ENCODE assay signal across 8 cellular contexts in the genomic region with DNA sequence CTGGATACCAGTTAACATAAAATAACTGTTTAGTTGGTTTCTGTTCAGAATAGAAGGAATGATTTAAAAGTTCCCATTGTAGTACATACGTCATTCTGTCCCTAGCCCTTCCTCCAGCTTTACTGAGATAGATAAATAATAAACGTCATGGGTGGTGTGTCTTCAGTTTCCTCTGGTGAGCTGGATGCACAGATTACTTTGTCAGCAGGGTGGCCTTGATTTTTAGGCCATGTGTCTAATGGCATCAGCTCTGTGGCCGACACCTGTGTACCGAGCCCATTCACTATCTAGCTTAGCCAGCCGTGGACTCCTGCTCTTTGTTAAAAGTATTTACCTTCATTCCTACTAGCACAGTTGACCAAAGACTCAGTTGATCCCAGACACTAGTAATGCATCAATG. TPM values are rescaled to one million over a fixed set of nuclear protein-coding genes. Genes with fewer than 3 reads are reported as not detected.
DNase-seq lines count a peak whose midpoint lies in the region; ATAC-seq and TF ChIP-seq lines count a peak whose summit lies in the region.
"Not testable (repeated sequence)": the region's sequence is repeated elsewhere in the genome, so short reads cannot be mapped to it uniquely, and the experiment has no call there.

No MANE protein-coding gene starts in this region.

- WGBS in stomach, 5 donors = 18 to 39% (median 31%) methylated on average over 5 of the region's 5 CpGs

- H3K9me3 ChIP-seq in OCI-LY3 (ENCODE audit: insufficient read depth, low read length); adipocyte (ENCODE audit: control insufficient read depth, low read length); stomach: not testable (repeated sequence)

- H3K27ac ChIP-seq in OCI-LY3 (ENCODE audit: low read length) (peak overlapping the region; percentile 35; the same call in 1 of the 2 replicates), foreskin keratinocyte (peak overlapping the region; percentile 80), stomach (peak overlapping the region; percentile 57 to 76 (median 68))

- peak; percentile 28 for DNase-seq in AG09319 (ENCODE audit: extremely low read depth, low read depth)
- peak; percentile 17 for DNase-seq in GM04503 (ENCODE audit: low read depth)
- peak; percentile 59 for DNase-seq in adipocyte (ENCODE audit: low read depth)
- peak; percentile 3 for DNase-seq in dermis blood vessel endothelial cell
- DNase-seq in foreskin keratinocyte = not testable (repeated sequence)
- peak; percentile 25 for DNase-seq in stomach

- H3K4me2 ChIP-seq in OCI-LY3 (ENCODE audit: low read length) = peak overlapping the region; percentile 41

- not testable (repeated sequence) for H3K9me3 Mint-ChIP-seq in nephron

- not testable (repeated sequence) for H3K36me3 Mint-ChIP-seq in nephron (ENCODE audit: low read depth)

- not testable (repeated sequence) for H4K20me1 ChIP-seq in OCI-LY3 (ENCODE audit: insufficient read depth, low read length)

- not testable (repeated sequence) for TF ChIP-seq POLR2A in stomach (IDR thresholded peaks at IDR 0.05)

- not testable (repeated sequence) for H2AFZ ChIP-seq in OCI-LY3 (ENCODE audit: low read depth, low read length)

- not testable (repeated sequence) for H3K9ac ChIP-seq in OCI-LY3 (ENCODE audit: low read length); adipocyte (ENCODE audit: low read length)

- not testable (repeated sequence) for TF ChIP-seq EP300 in stomach (IDR thresholded peaks at IDR 0.05)

- intact Hi-C loops in stomach (cut with DNase I; ENCODE audit: low total_unique reads) = not testable (repeated sequence)

- not testable (repeated sequence) for H3K4me1 Mint-ChIP-seq in nephron

- H3K79me2 ChIP-seq in OCI-LY3 (ENCODE audit: low read length) = not testable (repeated sequence)

- not testable (repeated sequence) for ATAC-seq in foreskin keratinocyte

- H3K4me3 ChIP-seq in OCI-LY3 (ENCODE audit: low read length); adipocyte (ENCODE audit: low read length); stomach: not testable (repeated sequence)

- not testable (repeated sequence) for H3K4me3 Mint-ChIP-seq in nephron

- not testable (repeated sequence) for TF ChIP-seq CTCF in AG09319 (IDR thresholded peaks at IDR 0.05; ENCODE audit: low read depth, low read length); OCI-LY3 (IDR thresholded peaks at IDR 0.05; ENCODE audit: low read depth, low read length); foreskin keratinocyte (conservative IDR thresholded peaks at IDR 0.05); nephron (IDR thresholded peaks at IDR 0.05; ENCODE audit: unreplicated experiment in 3 of 3); stomach (IDR thresholded peaks at IDR 0.05)

- not testable (repeated sequence) for H3K4me1 ChIP-seq in OCI-LY3 (ENCODE audit: low read length); adipocyte (ENCODE audit: control insufficient read depth, insufficient read depth, low read length); foreskin keratinocyte; stomach

- H3K27ac Mint-ChIP-seq in nephron = peak overlapping the region; percentile 76 to 83 (median 77)

- not testable (repeated sequence) for H3K27me3 Mint-ChIP-seq in nephron (ENCODE audit: low read depth)

- H3K36me3 ChIP-seq in OCI-LY3 (replicated peaks; ENCODE audit: low read depth, low read length); adipocyte (ENCODE audit: control insufficient read depth, insufficient read depth, low read length, severe bottlenecking); stomach: not testable (repeated sequence)

- H3K27me3 ChIP-seq in OCI-LY3 (ENCODE audit: low read depth, low read length); adipocyte (replicated peaks; ENCODE audit: control insufficient read depth, insufficient read depth, low read length); foreskin keratinocyte; stomach: not testable (repeated sequence)

RNA-seq across cellular contexts. Expression of gene AGAP9, which starts 34.7 kb away (rescaled TPM):
- 1.7 and 2.2 TPM in 2 replicates for total RNA-seq in dermis blood vessel endothelial cell
- total RNA-seq in foreskin keratinocyte = 2.9 and 4.5 TPM in 2 replicates
- polyA plus RNA-seq in foreskin keratinocyte = 1.4 and 2.7 TPM in 2 replicates
- 10 to 100 TPM in 4 of 5 donors, 1 to 10 TPM in 1; 1.4 to 40.3 (median 10.6) TPM for total RNA-seq in stomach
- polyA plus RNA-seq in stomach = 10 to 100 TPM in 1 of 3 donors, 1 to 10 TPM in 2; 3.1 to 10.8 (median 3.4) TPM
